ENCODE assay signal across 8 cellular contexts in genomic region chr22:41801147-41801819, GRCh38. TPM values are rescaled to one million over a fixed set of nuclear protein-coding genes. Genes with fewer than 3 reads are reported as not detected.
DNase-seq lines count a peak whose midpoint lies in the region; ATAC-seq and TF ChIP-seq lines count a peak whose summit lies in the region.

No MANE protein-coding gene starts in this region.

- peak overlapping the region; percentile 98 for H3K27ac Mint-ChIP-seq in activated CD4-positive, alpha-beta T cell treated with anti-CD3 and anti-CD28 coated beads, Interleukin-2, amount 10 ng/mL, durations not matched to agents 7 days and 5 days
- peak overlapping the region; percentile 93 to 95 for H3K27ac Mint-ChIP-seq in activated naive CD4-positive, alpha-beta T cell treated with anti-CD3 and anti-CD28 coated beads, Interleukin-2, amount 50 U/mL, for 72 hours

- peaks cover 48% of the 10 kb centered on the region for H3K4me1 Mint-ChIP-seq in activated CD4-positive, alpha-beta T cell treated with anti-CD3 and anti-CD28 coated beads, Interleukin-2, amount 10 ng/mL, durations not matched to agents 7 days and 5 days

- H3K36me3 Mint-ChIP-seq in activated CD4-positive, alpha-beta T cell treated with anti-CD3 and anti-CD28 coated beads, Interleukin-2, amount 10 ng/mL, durations not matched to agents 7 days and 5 days (ENCODE audit: low read depth) = peaks cover 9% of the 10 kb centered on the region
- peaks cover 12 to 21% of the 10 kb centered on the region in 2 donors for H3K36me3 Mint-ChIP-seq in activated naive CD4-positive, alpha-beta T cell treated with anti-CD3 and anti-CD28 coated beads, Interleukin-2, amount 50 U/mL, for 72 hours

- intact Hi-C loops in thyroid gland (cut with DNase I) = no loop called here

- H3K9me3 ChIP-seq in thyroid gland = no peaks in the 10 kb centered on the region

- H3K27me3 ChIP-seq in thyroid gland = no peaks in the 10 kb centered on the region

- no peak for TF ChIP-seq CTCF in thyroid gland (IDR thresholded peaks at IDR 0.05)

- CTCF ChIA-PET in activated CD4-positive, alpha-beta T cell treated with anti-CD3 and anti-CD28 coated beads, Interleukin-2, amount 10 ng/mL, durations not matched to agents 7 days and 5 days (lab: Charles Lee) = interaction anchor here (0.5 to 4.1 kb wide), 6 partner anchors 12 to 705 kb away, joined by 3 to 38 read pairs (median 6); partner anchors contain the start of gene CENPM

- H3K4me3 ChIP-seq in thyroid gland (replicated peaks in 1 of 3) = peak overlapping the region; percentile 74 to 86 (median 85)

- no peaks in the 10 kb centered on the region for H3K9me3 Mint-ChIP-seq in activated CD4-positive, alpha-beta T cell treated with anti-CD3 and anti-CD28 coated beads, Interleukin-2, amount 10 ng/mL, durations not matched to agents 7 days and 5 days
- H3K9me3 Mint-ChIP-seq in activated naive CD4-positive, alpha-beta T cell treated with anti-CD3 and anti-CD28 coated beads, Interleukin-2, amount 50 U/mL, for 72 hours = no peaks in the 10 kb centered on the region

- no peak for DNase-seq in activated CD4-positive, alpha-beta T cell treated with anti-CD3 and anti-CD28 coated beads, Interleukin-2, amount 10 ng/mL, durations not matched to agents 7 days and 5 days
- no peak for DNase-seq in activated CD4-positive, alpha-beta T cell treated with anti-CD3 and anti-CD28 coated beads, Interleukin-2, amount 50 U/mL, for 48 hours
- DNase-seq in activated naive CD4-positive, alpha-beta T cell treated with anti-CD3 and anti-CD28 coated beads, Interleukin-2, amount 50 U/mL, for 72 hours (ENCODE audit: low spot score in 2 of 2) = no peak
- DNase-seq in kidney tubule cell (ENCODE audit: low spot score) (peak; percentile 6), thyroid gland (no peak), 8988T (no peak), H4 (ENCODE audit: low spot score) (no peak), iPS-NIHi11 (ENCODE audit: low spot score) (no peak)

- ATAC-seq in activated naive CD4-positive, alpha-beta T cell treated with anti-CD3 and anti-CD28 coated beads, Interleukin-2, amount 50 U/mL, for 72 hours = no peak

- POLR2A ChIA-PET in activated CD4-positive, alpha-beta T cell treated with anti-CD3 and anti-CD28 coated beads, Interleukin-2, amount 10 ng/mL, durations not matched to agents 7 days and 5 days (lab: Charles Lee) = interaction anchor here (0.7 to 2.7 kb wide), 8 partner anchors 14 to 139 kb away, joined by 3 to 39 read pairs (median 3); partner anchors contain the start of gene SREBF2

- TF ChIP-seq POLR2A in thyroid gland (IDR thresholded peaks at IDR 0.05) = no peak

- peak overlapping the region in 2 of 3 donors; percentile 78 to 86 for H3K27ac ChIP-seq in thyroid gland

- no peaks in the 10 kb centered on the region for H3K27me3 Mint-ChIP-seq in activated CD4-positive, alpha-beta T cell treated with anti-CD3 and anti-CD28 coated beads, Interleukin-2, amount 10 ng/mL, durations not matched to agents 7 days and 5 days

- 17 to 28% methylated on average over 4 of the region's 4 CpGs for WGBS in thyroid gland, 2 donors

- no peaks in the 10 kb centered on the region for H3K36me3 ChIP-seq in thyroid gland

- H3K4me1 ChIP-seq in thyroid gland = peaks cover 16 to 22% of the 10 kb centered on the region in 2 donors

- H3K4me3 Mint-ChIP-seq in activated CD4-positive, alpha-beta T cell treated with anti-CD3 and anti-CD28 coated beads, Interleukin-2, amount 10 ng/mL, durations not matched to agents 7 days and 5 days = peak overlapping the region; percentile 99

RNA-seq across cellular contexts. Expression of gene CCDC134, which starts 0.8 kb away (rescaled TPM):
- total RNA-seq in activated CD4-positive, alpha-beta T cell treated with anti-CD3 and anti-CD28 coated beads, Interleukin-2, amount 10 ng/mL, durations not matched to agents 7 days and 5 days = 10 to 100 TPM; 21.0 to 21.6 TPM
- 10 to 100 TPM; 16.7 to 31.7 TPM for total RNA-seq in activated naive CD4-positive, alpha-beta T cell treated with anti-CD3 and anti-CD28 coated beads, Interleukin-2, amount 50 U/mL, for 72 hours
- total RNA-seq in thyroid gland = 10 to 100 TPM in 3 of 4 donors, 1 to 10 TPM in 1; 6.6 to 18.8 (median 14.4) TPM
- total RNA-seq in H4 (2014; rRNA removed; shearing (Covaris generic)) = 8.1 and 10.6 TPM in 2 replicates

RNA-seq across cellular contexts. Expression of gene SREBF2, which starts 31.6 kb away (rescaled TPM):
- total RNA-seq in activated CD4-positive, alpha-beta T cell treated with anti-CD3 and anti-CD28 coated beads, Interleukin-2, amount 10 ng/mL, durations not matched to agents 7 days and 5 days = 10 to 100 TPM; 92.4 to 95.7 TPM
- total RNA-seq in activated naive CD4-positive, alpha-beta T cell treated with anti-CD3 and anti-CD28 coated beads, Interleukin-2, amount 50 U/mL, for 72 hours = 100 to 1,000 TPM; 162 to 163 TPM
- 10 to 100 TPM; 34.4 to 91.8 (median 63.7) TPM for total RNA-seq in thyroid gland
- total RNA-seq in H4 (2014; rRNA removed; shearing (Covaris generic)) = 25.1 and 30.2 TPM in 2 replicates
